Comparison of ENCODE assay signal across 10 cellular contexts in genomic region chr19:46635920-46636761, GRCh38. TPM values are rescaled to one million over a fixed set of nuclear protein-coding genes. Genes with fewer than 3 reads are reported as not detected.
DNase-seq lines count a peak whose midpoint lies in the region; ATAC-seq and TF ChIP-seq lines count a peak whose summit lies in the region.
"Had no signal": no experiment of that assay in that cellular context is flagged by ENCODE, and none has a peak within 500 bp of the region (broad histone marks: within the 10 kb centered on the region; RNA-seq: fewer than 3 reads in every experiment).

Gene GNG8, minus strand, starts transcription at chr19:46636202. Its CDS starts 1,520 bp downstream, at chr19:46634682.

- peaks cover 8% of the 10 kb centered on the region for H3K9me3 Mint-ChIP-seq in glutamatergic neuron (ENCODE audit: unreplicated experiment)

- H3K4me3 ChIP-seq in upper lobe of right lung = no peak within 1 kb of the TSS

- ATAC-seq in GM18868 (IDR thresholded peaks at IDR 0.05; ENCODE audit: unreplicated experiment) = no peak
- no peak for ATAC-seq in upper lobe of right lung
- ATAC-seq in GM21825 (IDR thresholded peaks at IDR 0.05; ENCODE audit: unreplicated experiment) = no peak

- H3K27ac ChIP-seq in upper lobe of right lung = no peak within 1 kb of the TSS

- intact Hi-C loops in T-helper 1 cell treated with Interleukin-12 subunit alpha and Interleukin-12 subunit beta and Interleukin-4 antibody, amounts not matched to agents 30 ng/mL and 1 ng/mL, for 36 hours (cut with micrococcal nuclease) = no loop called here
- intact Hi-C loops in upper lobe of right lung (cut with DNase I) = no loop called here

- peak; percentile 76 for DNase-seq in activated effector memory CD4-positive, alpha-beta T cell treated with anti-CD3 and anti-CD28 coated beads, Interleukin-2, amount 50 U/mL, for 16 hours
- DNase-seq in activated effector memory CD4-positive, alpha-beta T cell treated with Interleukin-2 at 50 U/mL for 16 hours = no peak
- DNase-seq in glutamatergic neuron = no peak
- DNase-seq in stimulated activated naive CD4-positive, alpha-beta T cell treated with Interleukin-2 at 50 U/mL for 16 hours (lab: John Stamatoyannopoulos, UW) = peak; percentile 21
- no peak for DNase-seq in upper lobe of right lung
- DNase-seq: activated gamma-delta T cell, T1000 had no signal

- peaks cover 28% of the 10 kb centered on the region for H3K27me3 ChIP-seq in upper lobe of right lung

- no peaks in the 10 kb centered on the region for H3K36me3 ChIP-seq in upper lobe of right lung

- peaks cover 10% of the 10 kb centered on the region for H3K27me3 Mint-ChIP-seq in glutamatergic neuron (ENCODE audit: unreplicated experiment)

- peaks cover 18% of the 10 kb centered on the region for H3K4me1 Mint-ChIP-seq in glutamatergic neuron (ENCODE audit: low read depth, unreplicated experiment)

- TF ChIP-seq CTCF in glutamatergic neuron (IDR thresholded peaks at IDR 0.05; ENCODE audit: partially characterized antibody, unreplicated experiment) (no peak), upper lobe of right lung (IDR thresholded peaks at IDR 0.05) (no peak)

- peaks cover 26% of the 10 kb centered on the region for H3K4me1 ChIP-seq in upper lobe of right lung

- H3K4me3 Mint-ChIP-seq in glutamatergic neuron (ENCODE audit: unreplicated experiment) = peak within 1 kb of the TSS; percentile 86

- H3K27ac Mint-ChIP-seq in glutamatergic neuron (ENCODE audit: unreplicated experiment) = peak within 1 kb of the TSS; percentile 95

- H3K36me3 Mint-ChIP-seq in glutamatergic neuron (ENCODE audit: unreplicated experiment) = no peaks in the 10 kb centered on the region

- no peaks in the 10 kb centered on the region for H3K9me3 ChIP-seq in upper lobe of right lung

RNA-seq across cellular contexts. Expression of gene GNG8, which starts in this region (rescaled TPM):
- total RNA-seq in T-helper 1 cell treated with Interleukin-12 subunit alpha and Interleukin-12 subunit beta and Interleukin-4 antibody, amounts not matched to agents 30 ng/mL and 1 ng/mL, for 36 hours = 13.2 and 14.6 TPM in 2 replicates
- total RNA-seq in glutamatergic neuron (ENCODE audit: unreplicated experiment) = 54.6 TPM
- not detected for total RNA-seq in upper lobe of right lung

Comparison
In these comparisons a context has a peak if more than half of its experiments do, and no peak if none do; other contexts are left out.
1. RNA of gene GNG8 (total RNA-seq): 54.6 TPM in glutamatergic neuron (single experiment) and 13.2 to 14.6 TPM in T-helper 1 cell treated with Interleukin-12 subunit alpha and Interleukin-12 subunit beta and Interleukin-4 antibody, amounts not matched to agents 30 ng/mL and 1 ng/mL, for 36 hours; not detected in upper lobe of right lung (single experiment); every median in the first group is over 10 times any median in the second.
2. DNase-seq: peak in activated effector memory CD4-positive, alpha-beta T cell treated with anti-CD3 and anti-CD28 coated beads, Interleukin-2, amount 50 U/mL, for 16 hours (single experiment) and stimulated activated naive CD4-positive, alpha-beta T cell treated with Interleukin-2 at 50 U/mL for 16 hours (single experiment); none in activated effector memory CD4-positive, alpha-beta T cell treated with Interleukin-2 at 50 U/mL for 16 hours (single experiment), glutamatergic neuron (single experiment) and upper lobe of right lung (single experiment).